11 cellular contexts compared by ENCODE assay signal in the genomic region with DNA sequence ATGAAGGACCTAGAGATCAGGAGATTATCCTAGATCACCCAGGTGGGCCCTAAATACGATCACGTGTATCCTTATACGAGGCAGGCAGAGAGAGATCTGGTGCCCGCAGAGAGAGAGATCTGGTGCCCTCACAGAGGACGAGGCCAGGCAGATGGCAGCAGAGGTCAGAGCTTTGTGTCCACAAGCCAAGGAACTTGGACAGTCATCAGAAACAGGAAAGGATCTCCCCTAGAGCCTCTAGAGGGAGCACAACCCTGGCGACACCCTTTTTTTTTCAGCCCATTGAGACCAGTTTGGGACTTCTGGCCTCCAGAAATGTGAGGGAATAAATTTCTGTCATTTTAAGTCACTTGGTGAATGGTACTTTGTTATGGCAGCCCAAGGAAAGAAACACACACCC. TPM values are rescaled to one million over a fixed set of nuclear protein-coding genes. Genes with fewer than 3 reads are reported as not detected.
DNase-seq lines count a peak whose midpoint lies in the region; ATAC-seq and TF ChIP-seq lines count a peak whose summit lies in the region.
"Had no signal": no experiment of that assay in that cellular context is flagged by ENCODE, and none has a peak within 500 bp of the region (broad histone marks: within the 10 kb centered on the region; RNA-seq: fewer than 3 reads in every experiment).

No MANE protein-coding gene starts in this region.

- TF ChIP-seq CTCF in AG04450 (IDR thresholded peaks at IDR 0.05; ENCODE audit: low read depth, low read length), result peak; percentile 37; the same call in 1 of the 2 replicates
- peak; percentile 16; the same call in 1 of the 2 replicates for TF ChIP-seq CTCF in GM12875 (IDR thresholded peaks at IDR 0.05; ENCODE audit: borderline replicate concordance, insufficient read depth, low read depth, low read length)
- TF ChIP-seq CTCF in foreskin fibroblast (IDR thresholded peaks at IDR 0.05; ENCODE audit: low read depth, low read length), result peak; percentile 33

- no peaks in the 10 kb centered on the region for H3K36me3 Mint-ChIP-seq in effector memory CD8-positive, alpha-beta T cell (ENCODE audit: insufficient read depth)
- H3K36me3 Mint-ChIP-seq: mesothelial cell of epicardium had no signal

- no peaks in the 10 kb centered on the region for H3K4me1 Mint-ChIP-seq in effector memory CD8-positive, alpha-beta T cell (ENCODE audit: low read depth in 2 of 2)

- H3K27me3 Mint-ChIP-seq in effector memory CD8-positive, alpha-beta T cell, result peaks cover 7 to 9% of the 10 kb centered on the region in 2 donors

- POLR2A ChIA-PET in AG04450 (lab: Yijun Ruan, JAX), result no interaction called here

- no peak overlapping the region for H3K27ac ChIP-seq in AG04450 (ENCODE audit: low read depth, low read length)
- H3K27ac ChIP-seq: testis had no signal

- no peak for ATAC-seq in effector memory CD8-positive, alpha-beta T cell (replicated peaks)

- peaks cover 4% of the 10 kb centered on the region for H3K9me3 ChIP-seq in AG04450 (ENCODE audit: control insufficient read depth, insufficient read depth, low read length)
- H3K9me3 ChIP-seq: testis had no signal

- H3K4me3 ChIP-seq in AG04450 (ENCODE audit: low read depth, low read length) (no peak overlapping the region), GM12875 (ENCODE audit: low read depth, low read length) (no peak overlapping the region), foreskin fibroblast (ENCODE audit: low read depth in 1 of 2, low read length in 2 of 2) (no peak overlapping the region)
- H3K4me3 ChIP-seq: testis had no signal

- DNase-seq in AG04450 (ENCODE audit: low read depth, low spot score), result no peak
- DNase-seq in RPMI8226, result peak; percentile 15
- DNase-seq in foreskin fibroblast, result no peak
- no peak for DNase-seq in NCI-H345 (lab: John Stamatoyannopoulos, UW)
- DNase-seq in effector memory CD8-positive, alpha-beta T cell, result no peak
- DNase-seq in COR-L47 (lab: John Stamatoyannopoulos, UW), result no peak
- DNase-seq in SIG-M5 treated with dmso at 0.1 percent for 504 hours (lab: John Stamatoyannopoulos, UW; ENCODE audit: unreplicated experiment), result no peak
- DNase-seq: NCI-H1417 treated with DMSO at 0.1 percent for 48 hours, testis had no signal

- peaks cover 6% of the 10 kb centered on the region for H3K27me3 ChIP-seq in AG04450 (ENCODE audit: control insufficient read depth, insufficient read depth, low read length)
- H3K27me3 ChIP-seq: testis had no signal

- no peak overlapping the region for H3K4me3 Mint-ChIP-seq in effector memory CD8-positive, alpha-beta T cell
- H3K4me3 Mint-ChIP-seq: mesothelial cell of epicardium had no signal

- H3K27ac Mint-ChIP-seq in effector memory CD8-positive, alpha-beta T cell, result no peak overlapping the region
- H3K27ac Mint-ChIP-seq: mesothelial cell of epicardium had no signal

- peaks cover 0 to 1% of the 10 kb centered on the region in 2 donors for H3K9me3 Mint-ChIP-seq in effector memory CD8-positive, alpha-beta T cell
- H3K9me3 Mint-ChIP-seq: mesothelial cell of epicardium had no signal

- CTCF ChIA-PET in AG04450 (lab: Charles Lee), result interaction anchor here (0.6 to 3.4 kb wide), 6 partner anchors 8 to 82 kb away, joined by 3 to 23 read pairs (median 4); no protein-coding TSS in a partner anchor

RNA-seq across cellular contexts. Expression of a gene that starts 25.5 kb away (rescaled TPM):
- 484 and 486 TPM in 2 replicates for polyA plus RNA-seq in AG04450 (2011; rRNA removed)
- 343 TPM in 2 replicates for polyA minus RNA-seq in AG04450 (2011; rRNA and poly(A)+ RNA removed)
